ENCODE assay signal across 8 cellular contexts in the genomic region with DNA sequence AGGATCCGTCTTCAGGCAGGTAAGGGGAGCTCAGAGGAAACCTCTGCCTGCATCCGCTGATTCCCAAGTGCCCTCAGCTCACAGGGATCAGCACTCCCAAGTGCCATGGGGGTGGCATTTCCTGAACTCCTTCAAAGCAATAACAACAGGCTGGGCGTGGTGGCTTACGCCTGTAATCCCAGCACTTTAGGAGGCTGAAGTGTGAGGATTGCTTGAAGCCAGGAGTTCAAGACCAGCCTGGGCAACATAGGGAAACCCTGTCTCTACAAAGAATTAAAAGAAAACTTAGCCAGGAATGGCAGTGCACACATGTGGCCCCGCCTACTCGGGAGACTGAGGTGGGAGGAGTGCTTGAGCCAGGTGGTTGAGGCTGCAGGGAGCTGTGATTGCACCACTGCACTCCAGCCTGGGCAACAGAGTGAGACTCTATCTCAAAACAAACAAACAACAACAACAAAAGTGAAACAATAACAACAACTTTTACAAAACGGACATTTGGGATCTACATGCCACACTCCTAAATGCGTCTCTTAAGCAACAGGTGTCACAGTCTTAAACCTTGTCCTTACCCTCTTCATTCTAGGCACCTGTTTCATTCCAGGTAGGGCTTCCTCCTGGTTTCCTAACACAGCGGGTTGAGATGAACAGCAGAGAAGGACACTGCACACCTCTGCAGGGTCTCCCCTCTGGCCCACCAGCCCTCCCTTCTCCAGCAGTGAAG.
DNase-seq lines count a peak whose midpoint lies in the region; TF ChIP-seq lines count a peak whose summit lies in the region.

No MANE protein-coding gene starts in this region.

- peak overlapping the region; percentile 73 for H3K4me3 ChIP-seq in Jurkat, Clone E6-1 (ENCODE audit: low read length)

- H3K9me3 Mint-ChIP-seq in chondrocyte (ENCODE audit: low read depth) = peaks cover 7% of the 10 kb centered on the region
- H3K9me3 Mint-ChIP-seq in osteocyte (ENCODE audit: unreplicated experiment) = no peaks in the 10 kb centered on the region

- H3K27ac Mint-ChIP-seq in chondrocyte (ENCODE audit: unreplicated experiment) = no peak overlapping the region
- peak overlapping the region; percentile 74 for H3K27ac Mint-ChIP-seq in osteocyte (ENCODE audit: unreplicated experiment)

- H3K27me3 Mint-ChIP-seq in chondrocyte (ENCODE audit: low read depth) (peaks cover 5% of the 10 kb centered on the region), osteocyte (ENCODE audit: unreplicated experiment) (peaks cover 22% of the 10 kb centered on the region)

- TF ChIP-seq CTCF in chondrocyte (IDR thresholded peaks at IDR 0.05) = no peak
- TF ChIP-seq CTCF in osteocyte (IDR thresholded peaks at IDR 0.05) = no peak

- peaks cover 6% of the 10 kb centered on the region for H3K4me1 Mint-ChIP-seq in chondrocyte (ENCODE audit: low read depth)
- peaks cover 10% of the 10 kb centered on the region for H3K4me1 Mint-ChIP-seq in osteocyte (ENCODE audit: unreplicated experiment)

- peak; percentile 1 for DNase-seq in COLO829 (ENCODE audit: low spot score)
- no peak for DNase-seq in Jurkat, Clone E6-1 (ENCODE audit: low read depth, low spot score)
- no peak for DNase-seq in chondrocyte (ENCODE audit: low spot score)
- peak; percentile 62 for DNase-seq in osteocyte (ENCODE audit: extremely low spot score, unreplicated experiment)
- no peak for DNase-seq in GF-D8 (lab: John Stamatoyannopoulos, UW)
- DNase-seq in NCI-H1105 treated with DMSO at 0.1 percent for 48 hours (lab: John Stamatoyannopoulos, UW) = no peak
- no peak for DNase-seq in NCI-H526 treated with DMSO at 0.1 percent for 48 hours (lab: John Stamatoyannopoulos, UW)
- no peak for DNase-seq in NK-92 treated with Interleukin-12 subunit alpha and Interleukin-12 subunit beta, amount 100 ng/mL, for 24 hours (lab: John Stamatoyannopoulos, UW)

- H3K36me3 Mint-ChIP-seq in chondrocyte (ENCODE audit: low read depth) (peaks cover 2% of the 10 kb centered on the region), osteocyte (ENCODE audit: unreplicated experiment) (no peaks in the 10 kb centered on the region)

- H3K4me3 Mint-ChIP-seq in chondrocyte (ENCODE audit: unreplicated experiment) (peak overlapping the region; percentile 62), osteocyte (ENCODE audit: unreplicated experiment) (peak overlapping the region; percentile 70)

Comparison
In these comparisons a context has a peak if more than half of its experiments do, and no peak if none do; other contexts are left out.
1. DNase-seq: peak in COLO829 (single experiment) and osteocyte (single experiment); none in Jurkat, Clone E6-1 (single experiment), chondrocyte (single experiment), GF-D8 (single experiment), NCI-H1105 treated with DMSO at 0.1 percent for 48 hours (single experiment), NCI-H526 treated with DMSO at 0.1 percent for 48 hours (single experiment) and NK-92 treated with Interleukin-12 subunit alpha and Interleukin-12 subunit beta, amount 100 ng/mL, for 24 hours (single experiment).